In genomic region chr12:15789215-15790171, GRCh38 we compare ENCODE assay signal across 8 cellular contexts. TPM values are rescaled to one million over a fixed set of nuclear protein-coding genes. Genes with fewer than 3 reads are reported as not detected.
A peak's percentile ranks its signal among the peaks of the same experiment; 100 is the strongest.
DNase-seq lines count a peak whose midpoint lies in the region; ATAC-seq lines count a peak whose summit lies in the region.

Gene EPS8 (minus strand): TSS chr12:15789388. CDS start chr12:15682951, 106,437 bp downstream.

- H3K36me3 Mint-ChIP-seq in activated CD4-positive, alpha-beta T cell treated with anti-CD3 and anti-CD28 coated beads, Interleukin-2, amount 10 ng/mL, durations not matched to agents 24 days and 14 days (ENCODE audit: low read depth) = no peaks in the 10 kb centered on the region

- DNase-seq in Ammon's horn (ENCODE audit: low spot score) = peak; percentile 89
- DNase-seq in GM19238 (ENCODE audit: insufficient read length, low spot score) = peak; percentile 67
- DNase-seq in NCI-H510A (lab: John Stamatoyannopoulos, UW) = peak; percentile 85
- peak; percentile 96 for DNase-seq in activated CD4-positive, alpha-beta T cell treated with anti-CD3 and anti-CD28 coated beads, Interleukin-2, amount 10 ng/mL, durations not matched to agents 24 days and 14 days
- DNase-seq in cortex of kidney (lab: John Stamatoyannopoulos, UW) = peak; percentile 75
- peak; percentile 97 for DNase-seq in left kidney (ENCODE audit: low read depth, low spot score)
- DNase-seq in stimulated activated CD4-positive, alpha-beta T cell treated with anti-CD3 and anti-CD28 coated beads, Interleukin-1b, Interleukin-23, amount 100 ng/mL, for 48 hours = peak; percentile 86

- ATAC-seq in HG03432 (IDR thresholded peaks at IDR 0.05; ENCODE audit: unreplicated experiment) = peak; percentile 88

- H3K9me3 Mint-ChIP-seq in activated CD4-positive, alpha-beta T cell treated with anti-CD3 and anti-CD28 coated beads, Interleukin-2, amount 10 ng/mL, durations not matched to agents 24 days and 14 days = no peaks in the 10 kb centered on the region

- intact Hi-C loops in activated CD4-positive, alpha-beta T cell treated with anti-CD3 and anti-CD28 coated beads, Interleukin-2, amount 10 ng/mL, durations not matched to agents 24 days and 14 days (cut with micrococcal nuclease) = loop anchor here (1.0 to 5.0 kb wide), 5 partner anchors 68 to 257 kb away; partner anchors contain the start of gene STRAP

- H3K27ac Mint-ChIP-seq in activated CD4-positive, alpha-beta T cell treated with anti-CD3 and anti-CD28 coated beads, Interleukin-2, amount 10 ng/mL, durations not matched to agents 24 days and 14 days = peak within 1 kb of the TSS; percentile 74

- H3K27me3 Mint-ChIP-seq in activated CD4-positive, alpha-beta T cell treated with anti-CD3 and anti-CD28 coated beads, Interleukin-2, amount 10 ng/mL, durations not matched to agents 24 days and 14 days = peaks cover 69% of the 10 kb centered on the region

- peaks cover 12% of the 10 kb centered on the region for H3K4me1 Mint-ChIP-seq in activated CD4-positive, alpha-beta T cell treated with anti-CD3 and anti-CD28 coated beads, Interleukin-2, amount 10 ng/mL, durations not matched to agents 24 days and 14 days

- H3K4me3 Mint-ChIP-seq in activated CD4-positive, alpha-beta T cell treated with anti-CD3 and anti-CD28 coated beads, Interleukin-2, amount 10 ng/mL, durations not matched to agents 24 days and 14 days = peak within 1 kb of the TSS; percentile 87

RNA-seq across cellular contexts. Expression of gene EPS8, which starts in this region (rescaled TPM):
- 2.2 and 2.4 TPM in 2 replicates for total RNA-seq in activated CD4-positive, alpha-beta T cell treated with anti-CD3 and anti-CD28 coated beads, Interleukin-2, amount 10 ng/mL, durations not matched to agents 24 days and 14 days

Comparison
In these comparisons a context has a peak if more than half of its experiments do, and no peak if none do; other contexts are left out.
1. Peak in every context shown above with its lines: DNase-seq and ATAC-seq.